ENCODE assay signal across 20 cellular contexts in genomic region chr5:181037365-181037861, GRCh38. TPM values are rescaled to one million over a fixed set of nuclear protein-coding genes. Genes with fewer than 3 reads are reported as not detected.
DNase-seq lines count a peak whose midpoint lies in the region; ATAC-seq and TF ChIP-seq lines count a peak whose summit lies in the region.
"Had no signal": no experiment of that assay in that cellular context is flagged by ENCODE, and none has a peak within 500 bp of the region (broad histone marks: within the 10 kb centered on the region; RNA-seq: fewer than 3 reads in every experiment).

No MANE protein-coding gene starts in this region.

- no peak overlapping the region for H3K9ac ChIP-seq in subcutaneous abdominal adipose tissue (ENCODE audit: low read length in 5 of 5)
- H3K9ac ChIP-seq: parathyroid adenoma had no signal

- no peaks in the 10 kb centered on the region for H3K9me3 Mint-ChIP-seq in activated CD8-positive, alpha-beta T cell treated with anti-CD3 and anti-CD28 coated beads for 36 hours
- no peaks in the 10 kb centered on the region for H3K9me3 Mint-ChIP-seq in activated CD8-positive, alpha-beta T cell treated with anti-CD3 and anti-CD28 coated beads, Interleukin-2, amount 10 ng/mL, durations not matched to agents 7 days and 5 days (ENCODE audit: insufficient read depth)
- H3K9me3 Mint-ChIP-seq in WTC11 = peaks cover 13% of the 10 kb centered on the region
- H3K9me3 Mint-ChIP-seq: activated naive CD4-positive, alpha-beta T cell treated with anti-CD3 and anti-CD28 coated beads, Interleukin-2, amount 50 U/mL, for 24 hours; brain; dendritic cell treated with granulocyte-macrophage colony-stimulating factor and Interleukin-4, amounts not matched to agents 40 ng/mL and 50 ng/mL, for 4 days; type B pancreatic cell had no signal

- H3K4me3 Mint-ChIP-seq in activated CD8-positive, alpha-beta T cell treated with anti-CD3 and anti-CD28 coated beads for 36 hours = no peak overlapping the region
- H3K4me3 Mint-ChIP-seq in activated CD8-positive, alpha-beta T cell treated with anti-CD3 and anti-CD28 coated beads, Interleukin-2, amount 10 ng/mL, durations not matched to agents 7 days and 5 days = no peak overlapping the region
- no peak overlapping the region for H3K4me3 Mint-ChIP-seq in WTC11
- H3K4me3 Mint-ChIP-seq: activated CD4-positive, alpha-beta T cell treated with anti-CD3 and anti-CD28 coated beads for 36 hours; activated naive CD4-positive, alpha-beta T cell treated with anti-CD3 and anti-CD28 coated beads, Interleukin-2, amount 50 U/mL, for 24 hours; brain; CD14-positive monocyte; dendritic cell treated with granulocyte-macrophage colony-stimulating factor and Interleukin-4, amounts not matched to agents 40 ng/mL and 50 ng/mL, for 4 days; type B pancreatic cell had no signal

- POLR2A ChIA-PET in activated CD8-positive, alpha-beta T cell treated with anti-CD3 and anti-CD28 coated beads for 36 hours (lab: Charles Lee) = no interaction called here
- POLR2A ChIA-PET in activated CD8-positive, alpha-beta T cell treated with anti-CD3 and anti-CD28 coated beads, Interleukin-2, amount 10 ng/mL, durations not matched to agents 7 days and 5 days (lab: Charles Lee) = no interaction called here
- POLR2A ChIA-PET in WTC11 (lab: Charles Lee) = interaction anchor here (0.5 kb wide), 1 partner anchor 177 kb away, joined by 3 read pairs; no protein-coding TSS in a partner anchor

- no peaks in the 10 kb centered on the region for H3K36me3 Mint-ChIP-seq in activated CD8-positive, alpha-beta T cell treated with anti-CD3 and anti-CD28 coated beads for 36 hours (ENCODE audit: low read depth)
- H3K36me3 Mint-ChIP-seq in activated CD8-positive, alpha-beta T cell treated with anti-CD3 and anti-CD28 coated beads, Interleukin-2, amount 10 ng/mL, durations not matched to agents 7 days and 5 days (ENCODE audit: low read depth) = no peaks in the 10 kb centered on the region
- H3K36me3 Mint-ChIP-seq in WTC11 = no peaks in the 10 kb centered on the region
- H3K36me3 Mint-ChIP-seq: activated naive CD4-positive, alpha-beta T cell treated with anti-CD3 and anti-CD28 coated beads, Interleukin-2, amount 50 U/mL, for 24 hours; brain; CD14-positive monocyte; type B pancreatic cell had no signal

- H3K9me3 ChIP-seq in subcutaneous abdominal adipose tissue (ENCODE audit: control insufficient read depth in 5 of 5, low read length in 5 of 5) = no peaks in the 10 kb centered on the region

- CTCF ChIA-PET in activated CD8-positive, alpha-beta T cell treated with anti-CD3 and anti-CD28 coated beads for 36 hours (lab: Charles Lee) = interaction anchor here (0.9 kb wide), 1 partner anchor 27 kb away, joined by 3 read pairs; no protein-coding TSS in a partner anchor
- CTCF ChIA-PET in activated CD8-positive, alpha-beta T cell treated with anti-CD3 and anti-CD28 coated beads, Interleukin-2, amount 10 ng/mL, durations not matched to agents 7 days and 5 days (lab: Charles Lee) = no interaction called here
- CTCF ChIA-PET in WTC11 (lab: Charles Lee) = interaction anchor here (1.0 to 2.1 kb wide), 2 partner anchors 51 to 169 kb away, joined by 3 to 6 read pairs; no protein-coding TSS in a partner anchor

- intact Hi-C loops in activated CD8-positive, alpha-beta T cell treated with anti-CD3 and anti-CD28 coated beads for 36 hours (cut with micrococcal nuclease) = no loop called here

- DNase-seq in activated CD8-positive, alpha-beta T cell treated with anti-CD3 and anti-CD28 coated beads for 36 hours = no peak
- no peak for DNase-seq in activated CD8-positive, alpha-beta T cell treated with anti-CD3 and anti-CD28 coated beads, Interleukin-2, amount 10 ng/mL, durations not matched to agents 7 days and 5 days
- DNase-seq in WTC11 (ENCODE audit: low spot score) (peak; percentile 46), islet precursor cell (peak; percentile 54), occipital lobe (lab: John Stamatoyannopoulos, UW) (no peak)
- DNase-seq: activated CD4-positive, alpha-beta T cell treated with anti-CD3 and anti-CD28 coated beads for 36 hours; NCI-H1436 treated with DMSO at 0.1 percent for 48 hours; NCI-H446 treated with DMSO at 0.1 percent for 48 hours; small intestine had no signal

- H3K27me3 Mint-ChIP-seq in activated CD8-positive, alpha-beta T cell treated with anti-CD3 and anti-CD28 coated beads for 36 hours = peaks cover 18% of the 10 kb centered on the region
- peaks cover 16% of the 10 kb centered on the region for H3K27me3 Mint-ChIP-seq in activated CD8-positive, alpha-beta T cell treated with anti-CD3 and anti-CD28 coated beads, Interleukin-2, amount 10 ng/mL, durations not matched to agents 7 days and 5 days (ENCODE audit: low read depth)
- H3K27me3 Mint-ChIP-seq in WTC11 (ENCODE audit: low read depth) = peaks cover 15% of the 10 kb centered on the region

- ATAC-seq in activated CD8-positive, alpha-beta T cell treated with anti-CD3 and anti-CD28 coated beads for 36 hours = peak; percentile 56
- ATAC-seq in activated CD8-positive, alpha-beta T cell treated with anti-CD3 and anti-CD28 coated beads, Interleukin-2, amount 10 ng/mL, durations not matched to agents 7 days and 5 days = no peak
- ATAC-seq in WTC11 (peak; percentile 88), HG03159 (IDR thresholded peaks at IDR 0.05; ENCODE audit: unreplicated experiment) (no peak), HG03442 (IDR thresholded peaks at IDR 0.05; ENCODE audit: unreplicated experiment) (no peak)
- ATAC-seq: activated CD4-positive, alpha-beta T cell treated with anti-CD3 and anti-CD28 coated beads for 36 hours had no signal

- peaks cover 0 to 35% (median 0%) of the 10 kb centered on the region in 5 donors for H3K4me1 ChIP-seq in subcutaneous abdominal adipose tissue (ENCODE audit: control insufficient read depth in 5 of 5, insufficient read depth in 5 of 5, low read length in 5 of 5)
- H3K4me1 ChIP-seq: parathyroid adenoma had no signal

- no peaks in the 10 kb centered on the region for H3K4me1 Mint-ChIP-seq in activated CD8-positive, alpha-beta T cell treated with anti-CD3 and anti-CD28 coated beads for 36 hours (ENCODE audit: low read depth)
- H3K4me1 Mint-ChIP-seq in activated CD8-positive, alpha-beta T cell treated with anti-CD3 and anti-CD28 coated beads, Interleukin-2, amount 10 ng/mL, durations not matched to agents 7 days and 5 days (ENCODE audit: low read depth) = no peaks in the 10 kb centered on the region
- H3K4me1 Mint-ChIP-seq in WTC11 = peaks cover 24% of the 10 kb centered on the region
- H3K4me1 Mint-ChIP-seq: activated CD4-positive, alpha-beta T cell treated with anti-CD3 and anti-CD28 coated beads for 36 hours; activated naive CD4-positive, alpha-beta T cell treated with anti-CD3 and anti-CD28 coated beads, Interleukin-2, amount 50 U/mL, for 24 hours; CD14-positive monocyte had no signal

- H3K27ac ChIP-seq in subcutaneous abdominal adipose tissue (ENCODE audit: low read depth, low read length) = no peak overlapping the region
- H3K27ac ChIP-seq: HL-60, parathyroid adenoma had no signal

- peak overlapping the region in 3 of 5 donors; percentile 76 to 83 (median 81) for H3K4me3 ChIP-seq in subcutaneous abdominal adipose tissue (ENCODE audit: low read depth in 1 of 5, low read length in 5 of 5)

- H3K27me3 ChIP-seq in subcutaneous abdominal adipose tissue (ENCODE audit: control insufficient read depth in 5 of 5, insufficient read depth in 4 of 5, low read length in 5 of 5) = peaks cover 6 to 16% (median 13%) of the 10 kb centered on the region in 5 donors

- peaks cover 0 to 6% (median 2%) of the 10 kb centered on the region in 5 donors for H3K36me3 ChIP-seq in subcutaneous abdominal adipose tissue (ENCODE audit: control insufficient read depth in 5 of 5, insufficient read depth in 5 of 5, low read length in 5 of 5)

- no peak for TF ChIP-seq CTCF in activated CD8-positive, alpha-beta T cell treated with anti-CD3 and anti-CD28 coated beads for 36 hours (IDR thresholded peaks at IDR 0.05)
- no peak for TF ChIP-seq CTCF in WTC11 (IDR thresholded peaks at IDR 0.05)

- H3K27ac Mint-ChIP-seq in activated CD8-positive, alpha-beta T cell treated with anti-CD3 and anti-CD28 coated beads for 36 hours = no peak overlapping the region
- H3K27ac Mint-ChIP-seq in activated CD8-positive, alpha-beta T cell treated with anti-CD3 and anti-CD28 coated beads, Interleukin-2, amount 10 ng/mL, durations not matched to agents 7 days and 5 days = no peak overlapping the region
- H3K27ac Mint-ChIP-seq in WTC11 = no peak overlapping the region
- H3K27ac Mint-ChIP-seq: activated CD4-positive, alpha-beta T cell treated with anti-CD3 and anti-CD28 coated beads for 36 hours; activated naive CD4-positive, alpha-beta T cell treated with anti-CD3 and anti-CD28 coated beads, Interleukin-2, amount 50 U/mL, for 24 hours; brain; dendritic cell treated with granulocyte-macrophage colony-stimulating factor and Interleukin-4, amounts not matched to agents 40 ng/mL and 50 ng/mL, for 4 days; type B pancreatic cell had no signal

TF ChIP-seq in WTC11, 78 proteins besides CTCF, POLR2A, EP300 and RAD21 (continues in another document):
- no peak for TF ChIP-seq JAZF1 (CRISPR knock-in tag; IDR thresholded peaks at IDR 0.05)
- no peak for TF ChIP-seq E2F5 (CRISPR knock-in tag; IDR thresholded peaks at IDR 0.05)
- no peak for TF ChIP-seq MXD4 (CRISPR knock-in tag; IDR thresholded peaks at IDR 0.05; ENCODE audit: borderline replicate concordance)

RNA-seq across cellular contexts. Expression of gene BTNL9, which starts 2.7 kb away (rescaled TPM):
- not detected for total RNA-seq in activated CD8-positive, alpha-beta T cell treated with anti-CD3 and anti-CD28 coated beads for 36 hours
- not detected for total RNA-seq in activated CD8-positive, alpha-beta T cell treated with anti-CD3 and anti-CD28 coated beads, Interleukin-2, amount 10 ng/mL, durations not matched to agents 7 days and 5 days
- 1.6 to 3.4 TPM (median 1.8 TPM) in 3 replicates for total RNA-seq in WTC11 (2021)
- 0.78 TPM for total RNA-seq in occipital lobe
- total RNA-seq: LHCN-M2 had no signal

RNA-seq across cellular contexts. Expression of gene BTNL3, which starts 48.8 kb away (rescaled TPM):
- total RNA-seq in activated CD8-positive, alpha-beta T cell treated with anti-CD3 and anti-CD28 coated beads for 36 hours = not detected
- total RNA-seq in activated CD8-positive, alpha-beta T cell treated with anti-CD3 and anti-CD28 coated beads, Interleukin-2, amount 10 ng/mL, durations not matched to agents 7 days and 5 days = not detected
- total RNA-seq in WTC11 (2021) = not detected in 3 replicates
- total RNA-seq in occipital lobe = not detected
- total RNA-seq: activated CD4-positive, alpha-beta T cell treated with anti-CD3 and anti-CD28 coated beads for 36 hours; LHCN-M2 had no signal

Comparison
In these comparisons a context has a peak if more than half of its experiments do, and no peak if none do; other contexts are left out.
1. ATAC-seq: peak in activated CD8-positive, alpha-beta T cell treated with anti-CD3 and anti-CD28 coated beads for 36 hours (single experiment) and WTC11 (single experiment); none in activated CD8-positive, alpha-beta T cell treated with anti-CD3 and anti-CD28 coated beads, Interleukin-2, amount 10 ng/mL, durations not matched to agents 7 days and 5 days (single experiment), HG03159 (single experiment) and HG03442 (single experiment).
2. DNase-seq: peak in WTC11 (single experiment) and islet precursor cell (single experiment); none in activated CD8-positive, alpha-beta T cell treated with anti-CD3 and anti-CD28 coated beads for 36 hours (single experiment), activated CD8-positive, alpha-beta T cell treated with anti-CD3 and anti-CD28 coated beads, Interleukin-2, amount 10 ng/mL, durations not matched to agents 7 days and 5 days (single experiment) and occipital lobe (single experiment).